Comparison of ENCODE assay signal across 19 cellular contexts in genomic region chr5:110159202-110159601, GRCh38.
DNase-seq lines count a peak whose midpoint lies in the region; ATAC-seq, FAIRE-seq and TF ChIP-seq lines count a peak whose summit lies in the region.
"Had no signal": no experiment of that assay in that cellular context is flagged by ENCODE, and none has a peak within 500 bp of the region (broad histone marks: within the 10 kb centered on the region; RNA-seq: fewer than 3 reads in every experiment).

No MANE protein-coding gene starts in this region.

- H3K27ac ChIP-seq in PC-3 (ENCODE audit: low read length): no peak overlapping the region
- H3K27ac ChIP-seq: left lung, pancreas, spleen had no signal

- in situ Hi-C loops in HAP-1 (cut with MboI; ENCODE audit: low sequenced_read_pairs): no loop called here

- BruUV-seq in PC-3 (replicated peaks; lab: Mats Ljungman, UMichigan): no TSS peak

- peaks cover 25% of the 10 kb centered on the region for H3K4me1 ChIP-seq in PC-3 (ENCODE audit: insufficient read depth, low read length)
- no peaks in the 10 kb centered on the region for H3K4me1 ChIP-seq in HAP-1
- H3K4me1 ChIP-seq: left lung, pancreas, spleen had no signal

- no peak overlapping the region for H3K4me3 ChIP-seq in PC-3 (ENCODE audit: low read length)
- no peak overlapping the region for H3K4me3 ChIP-seq in bronchial epithelial cell (ENCODE audit: low read depth, low read length)
- no peak overlapping the region for H3K4me3 ChIP-seq in HAP-1
- H3K4me3 ChIP-seq: left lung, pancreas, spleen had no signal

- ATAC-seq in PC-3 (peak; percentile 41), GM18517 (IDR thresholded peaks at IDR 0.05; ENCODE audit: unreplicated experiment) (no peak)
- ATAC-seq: activated naive CD4-positive, alpha-beta T cell treated with anti-CD3 and anti-CD28 coated beads, Interleukin-2, amount 50 U/mL, for 72 hours; left lung; pancreas; stimulated activated naive B cell treated with anti-CD40 and anti-IgM and Interleukin-4, amounts not matched to agents 10 μg/mL and 1 μg/mL and 100 μg/mL, for 72 hours had no signal

- H2AFZ ChIP-seq in PC-3 (ENCODE audit: low read length): no peak overlapping the region

- H3K27me3 ChIP-seq in PC-3 (ENCODE audit: low read length) (no peaks in the 10 kb centered on the region), bronchial epithelial cell (ENCODE audit: control insufficient read depth, insufficient read depth, low read length) (no peaks in the 10 kb centered on the region), HAP-1 (ENCODE audit: low read depth) (no peaks in the 10 kb centered on the region)
- H3K27me3 ChIP-seq: left lung, pancreas, spleen had no signal

- H3K9me2 ChIP-seq in PC-3 (replicated peaks; ENCODE audit: low read length): no peaks in the 10 kb centered on the region

- H3K9me3 ChIP-seq in PC-3 (ENCODE audit: low read length): no peaks in the 10 kb centered on the region
- H3K9me3 ChIP-seq in HAP-1: no peaks in the 10 kb centered on the region
- H3K9me3 ChIP-seq: left lung, pancreas, spleen had no signal

- no peaks in the 10 kb centered on the region for H3K36me3 Mint-ChIP-seq in activated T-helper 2 cell treated with anti-CD3 and anti-CD28 coated beads, Interferon-gamma antibody, Interleukin-2, Interleukin-4, amounts not matched to agents 10 μg/mL and 5 μg/mL and 100 μg/mL, durations not matched to agents 14 hours and 24 hours and 36 hours (ENCODE audit: low read depth)
- H3K36me3 Mint-ChIP-seq: activated naive CD4-positive, alpha-beta T cell treated with anti-CD3 and anti-CD28 coated beads, Interleukin-2, amount 50 U/mL, for 72 hours; stimulated activated naive B cell treated with anti-CD40 and anti-IgM and Interleukin-4, amounts not matched to agents 10 μg/mL and 1 μg/mL and 100 μg/mL, for 72 hours had no signal

- CTCF ChIA-PET in PC-3 (lab: Charles Lee): no interaction called here

- no peaks in the 10 kb centered on the region for H3K4me1 Mint-ChIP-seq in activated T-helper 2 cell treated with anti-CD3 and anti-CD28 coated beads, Interferon-gamma antibody, Interleukin-2, Interleukin-4, amounts not matched to agents 10 μg/mL and 5 μg/mL and 100 μg/mL, durations not matched to agents 14 hours and 24 hours and 36 hours (ENCODE audit: low read depth)
- H3K4me1 Mint-ChIP-seq: CD8-positive, alpha-beta memory T cell; stimulated activated naive B cell treated with anti-CD40 and anti-IgM and Interleukin-4, amounts not matched to agents 10 μg/mL and 1 μg/mL and 100 μg/mL, for 72 hours had no signal

- no peaks in the 10 kb centered on the region for H4K20me1 ChIP-seq in PC-3 (ENCODE audit: low read length)

- no peak overlapping the region for H3K27ac Mint-ChIP-seq in activated T-helper 2 cell treated with anti-CD3 and anti-CD28 coated beads, Interferon-gamma antibody, Interleukin-2, Interleukin-4, amounts not matched to agents 10 μg/mL and 5 μg/mL and 100 μg/mL, durations not matched to agents 14 hours and 24 hours and 36 hours
- H3K27ac Mint-ChIP-seq: activated naive CD4-positive, alpha-beta T cell treated with anti-CD3 and anti-CD28 coated beads, Interleukin-2, amount 50 U/mL, for 72 hours; CD8-positive, alpha-beta memory T cell; stimulated activated naive B cell treated with anti-CD40 and anti-IgM and Interleukin-4, amounts not matched to agents 10 μg/mL and 1 μg/mL and 100 μg/mL, for 72 hours had no signal

- no peaks in the 10 kb centered on the region for H3K9me3 Mint-ChIP-seq in activated T-helper 2 cell treated with anti-CD3 and anti-CD28 coated beads, Interferon-gamma antibody, Interleukin-2, Interleukin-4, amounts not matched to agents 10 μg/mL and 5 μg/mL and 100 μg/mL, durations not matched to agents 14 hours and 24 hours and 36 hours
- H3K9me3 Mint-ChIP-seq: activated naive CD4-positive, alpha-beta T cell treated with anti-CD3 and anti-CD28 coated beads, Interleukin-2, amount 50 U/mL, for 72 hours; CD8-positive, alpha-beta memory T cell had no signal

- intact Hi-C loops in PC-3 (cut with micrococcal nuclease): no loop called here
- intact Hi-C loops in activated T-helper 2 cell treated with anti-CD3 and anti-CD28 coated beads, Interferon-gamma antibody, Interleukin-2, Interleukin-4, amounts not matched to agents 10 μg/mL and 5 μg/mL and 100 μg/mL, durations not matched to agents 14 hours and 24 hours and 36 hours (cut with micrococcal nuclease): no loop called here

- H3K27me3 Mint-ChIP-seq in activated T-helper 2 cell treated with anti-CD3 and anti-CD28 coated beads, Interferon-gamma antibody, Interleukin-2, Interleukin-4, amounts not matched to agents 10 μg/mL and 5 μg/mL and 100 μg/mL, durations not matched to agents 14 hours and 24 hours and 36 hours (ENCODE audit: low read depth): no peaks in the 10 kb centered on the region
- H3K27me3 Mint-ChIP-seq: CD8-positive, alpha-beta memory T cell; stimulated activated naive B cell treated with anti-CD40 and anti-IgM and Interleukin-4, amounts not matched to agents 10 μg/mL and 1 μg/mL and 100 μg/mL, for 72 hours had no signal

- no peak overlapping the region for H3K4me3 Mint-ChIP-seq in activated T-helper 2 cell treated with anti-CD3 and anti-CD28 coated beads, Interferon-gamma antibody, Interleukin-2, Interleukin-4, amounts not matched to agents 10 μg/mL and 5 μg/mL and 100 μg/mL, durations not matched to agents 14 hours and 24 hours and 36 hours (ENCODE audit: low read depth)
- H3K4me3 Mint-ChIP-seq: CD8-positive, alpha-beta memory T cell; stimulated activated naive B cell treated with anti-CD40 and anti-IgM and Interleukin-4, amounts not matched to agents 10 μg/mL and 1 μg/mL and 100 μg/mL, for 72 hours had no signal

- H3K9ac ChIP-seq in PC-3 (ENCODE audit: low read length): no peak overlapping the region

- DNase-seq in AG08395 (ENCODE audit: low spot score) (peak; percentile 7), PC-3 (peak; percentile 89), bronchial epithelial cell (ENCODE audit: low read depth) (peak; percentile 87), hepatic stellate cell (ENCODE audit: low spot score) (peak; percentile 3), HAP-1 (ENCODE audit: low spot score in 2 of 2) (no peak), ecto neural progenitor cell (ENCODE audit: low spot score) (no peak)
- no peak for DNase-seq in activated T-helper 2 cell treated with anti-CD3 and anti-CD28 coated beads, Interferon-gamma antibody, Interleukin-2, Interleukin-4, amounts not matched to agents 10 μg/mL and 5 μg/mL and 100 μg/mL, durations not matched to agents 14 hours and 24 hours and 36 hours (ENCODE audit: low spot score)
- DNase-seq: activated CD4-positive, alpha-beta T cell treated with anti-CD3 and anti-CD28 coated beads for 48 hours; activated T-cell treated with anti-CD3 and anti-CD28 coated beads for 4 hours; CD8-positive, alpha-beta memory T cell; Karpas-422; left lung; NCI-H1436; pancreas; SIG-M5; spleen; stimulated activated naive B cell treated with anti-CD40 and anti-IgM and Interleukin-4, amounts not matched to agents 10 μg/mL and 1 μg/mL and 100 μg/mL, for 72 hours had no signal

- H3K4me2 ChIP-seq in PC-3 (ENCODE audit: low read length): no peak overlapping the region

- H3F3A ChIP-seq in PC-3 (ENCODE audit: low read length, unreplicated experiment): no peaks in the 10 kb centered on the region

- no peak for TF ChIP-seq CTCF in PC-3 (conservative IDR thresholded peaks at IDR 0.05; ENCODE audit: low read depth, low read length)
- TF ChIP-seq CTCF in bronchial epithelial cell (IDR thresholded peaks at IDR 0.05; ENCODE audit: insufficient read depth, low read length, severe bottlenecking): no peak

- H3K79me2 ChIP-seq in PC-3 (ENCODE audit: low read length): no peaks in the 10 kb centered on the region

- POLR2A ChIA-PET in PC-3 (lab: Charles Lee; ENCODE audit: unreplicated experiment): no interaction called here

- H3K36me3 ChIP-seq in PC-3 (ENCODE audit: low read depth, low read length) (no peaks in the 10 kb centered on the region), bronchial epithelial cell (ENCODE audit: control insufficient read depth, insufficient read depth, low read length) (no peaks in the 10 kb centered on the region), HAP-1 (replicated peaks) (no peaks in the 10 kb centered on the region)
- H3K36me3 ChIP-seq: left lung, pancreas, spleen had no signal

- FAIRE-seq in bronchial epithelial cell (lab: Jason Lieb, UNC): no peak
- FAIRE-seq: pancreas had no signal

Comparison
In these comparisons a context has a peak if more than half of its experiments do, and no peak if none do; other contexts are left out.
1. DNase-seq: peak in AG08395 (single experiment), PC-3 (single experiment), bronchial epithelial cell (single experiment) and hepatic stellate cell (single experiment); none in HAP-1 (0 of 2), ecto neural progenitor cell (single experiment) and activated T-helper 2 cell treated with anti-CD3 and anti-CD28 coated beads, Interferon-gamma antibody, Interleukin-2, Interleukin-4, amounts not matched to agents 10 μg/mL and 5 μg/mL and 100 μg/mL, durations not matched to agents 14 hours and 24 hours and 36 hours (single experiment).